1 cellular context compared by ENCODE assay signal in genomic region chr18:617970-618504, GRCh38.
TF ChIP-seq lines count a peak whose summit lies in the region.

No MANE protein-coding gene starts in this region.

TF ChIP-seq in K562, 482 proteins besides CTCF, POLR2A, EP300 and RAD21 (continued from another document and continues in another):
- TF ChIP-seq TCF15 (CRISPR knock-in tag; IDR thresholded peaks at IDR 0.05) (no peak), PHF21A (IDR thresholded peaks at IDR 0.05; ENCODE audit: borderline replicate concordance, low read depth) (no peak), ZBTB2 (IDR thresholded peaks at IDR 0.05) (no peak; the same call in 1 of the 2 replicates), ZNF398 (CRISPR knock-in tag; IDR thresholded peaks at IDR 0.05) (no peak), ARID4B (CRISPR knock-in tag; IDR thresholded peaks at IDR 0.05) (no peak), E2F3 (CRISPR knock-in tag; IDR thresholded peaks at IDR 0.05) (no peak), ZNF12 (CRISPR knock-in tag; IDR thresholded peaks at IDR 0.05) (no peak), ZNF311 (CRISPR knock-in tag; IDR thresholded peaks at IDR 0.05) (peak; percentile 56; the same call in 1 of the 2 replicates), NCOR1 (IDR thresholded peaks at IDR 0.05) (peak; percentile 99), NCOA4 (IDR thresholded peaks at IDR 0.05; ENCODE audit: partially characterized antibody) (no peak), U2AF2 (optimal IDR thresholded peaks at IDR 0.05; ENCODE audit: low read depth, low read length) (no peak), HDAC1 (IDR thresholded peaks at IDR 0.05) (peak in 1 of 2 experiments; percentile 91; a peak in 2 of 4 replicates), BRF1 (IDR thresholded peaks at IDR 0.05; ENCODE audit: borderline replicate concordance, extremely low read depth, insufficient read length) (no peak), ZBTB49 (CRISPR knock-in tag; IDR thresholded peaks at IDR 0.05; ENCODE audit: borderline replicate concordance) (no peak), HINFP (tag; conservative IDR thresholded peaks at IDR 0.05; ENCODE audit: low read depth) (no peak), HES1 (IDR thresholded peaks at IDR 0.05; ENCODE audit: low read depth) (peak; percentile 84), ATF7 (IDR thresholded peaks at IDR 0.05) (peak; percentile 73), NFIC (IDR thresholded peaks at IDR 0.05) (peak; percentile 97), SOX6 (IDR thresholded peaks at IDR 0.05) (peak; percentile 97), MGA (IDR thresholded peaks at IDR 0.05) (no peak), ZBTB17 (CRISPR knock-in tag; IDR thresholded peaks at IDR 0.05) (no peak), ZNF444 (CRISPR knock-in tag; IDR thresholded peaks at IDR 0.05) (no peak), PBX2 (CRISPR knock-in tag; IDR thresholded peaks at IDR 0.05; ENCODE audit: low read depth) (no peak), PBX2 (tag; conservative IDR thresholded peaks at IDR 0.05; ENCODE audit: low read depth) (no peak), BRD4 (IDR thresholded peaks at IDR 0.05) (no peak), EP400 (IDR thresholded peaks at IDR 0.05) (peak; percentile 61), ARNT (IDR thresholded peaks at IDR 0.05) (peak; percentile 96 to 97)
